8 cellular contexts compared by ENCODE assay signal in the genomic region with DNA sequence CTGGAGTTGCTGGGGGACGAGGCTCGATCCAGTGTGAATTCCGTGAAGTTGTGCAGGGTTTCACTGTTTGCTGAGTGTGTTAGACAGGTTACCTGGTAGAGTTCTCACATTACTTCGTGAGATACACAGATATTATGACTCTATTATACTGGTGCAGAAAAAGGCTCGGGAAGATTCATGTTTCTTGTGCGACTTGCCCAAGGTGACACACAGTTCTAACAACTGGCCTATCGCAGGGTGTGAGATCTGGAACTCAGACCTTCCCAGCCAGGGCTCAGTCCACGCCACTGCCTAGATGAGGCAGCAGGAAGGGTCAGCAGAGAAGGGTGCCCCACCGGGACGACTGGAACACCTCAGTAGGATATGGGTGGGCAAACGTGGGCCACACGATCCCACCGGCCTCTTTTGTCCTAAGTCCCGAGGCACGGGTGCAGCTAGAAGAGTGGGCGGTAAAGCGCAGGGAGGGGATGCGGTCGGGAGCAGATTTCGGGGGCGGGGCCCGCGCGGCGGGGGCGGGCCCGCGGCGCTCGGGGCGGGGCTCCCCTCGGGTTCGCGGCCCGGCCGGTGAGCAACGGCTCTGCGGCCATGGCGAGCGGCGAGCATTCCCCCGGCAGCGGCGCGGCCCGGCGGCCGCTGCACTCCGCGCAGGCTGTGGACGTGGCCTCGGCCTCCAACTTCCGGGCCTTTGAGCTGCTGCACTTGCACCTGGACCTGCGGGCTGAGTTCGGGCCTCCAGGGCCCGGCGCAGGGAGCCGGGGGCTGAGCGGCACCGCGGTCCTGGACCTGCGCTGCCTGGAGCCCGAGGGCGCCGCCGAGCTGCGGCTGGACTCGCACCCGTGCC. TPM values are rescaled to one million over a fixed set of nuclear protein-coding genes. Genes with fewer than 3 reads are reported as not detected.
DNase-seq lines count a peak whose midpoint lies in the region; ATAC-seq and TF ChIP-seq lines count a peak whose summit lies in the region.

A gene with protein sequence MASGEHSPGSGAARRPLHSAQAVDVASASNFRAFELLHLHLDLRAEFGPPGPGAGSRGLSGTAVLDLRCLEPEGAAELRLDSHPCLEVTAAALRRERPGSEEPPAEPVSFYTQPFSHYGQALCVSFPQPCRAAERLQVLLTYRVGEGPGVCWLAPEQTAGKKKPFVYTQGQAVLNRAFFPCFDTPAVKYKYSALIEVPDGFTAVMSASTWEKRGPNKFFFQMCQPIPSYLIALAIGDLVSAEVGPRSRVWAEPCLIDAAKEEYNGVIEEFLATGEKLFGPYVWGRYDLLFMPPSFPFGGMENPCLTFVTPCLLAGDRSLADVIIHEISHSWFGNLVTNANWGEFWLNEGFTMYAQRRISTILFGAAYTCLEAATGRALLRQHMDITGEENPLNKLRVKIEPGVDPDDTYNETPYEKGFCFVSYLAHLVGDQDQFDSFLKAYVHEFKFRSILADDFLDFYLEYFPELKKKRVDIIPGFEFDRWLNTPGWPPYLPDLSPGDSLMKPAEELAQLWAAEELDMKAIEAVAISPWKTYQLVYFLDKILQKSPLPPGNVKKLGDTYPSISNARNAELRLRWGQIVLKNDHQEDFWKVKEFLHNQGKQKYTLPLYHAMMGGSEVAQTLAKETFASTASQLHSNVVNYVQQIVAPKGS (plus strand): TSS at position 567 of the 841 bp plus-strand sequence. CDS start 19 bp downstream, at position 586.

- peak within 1 kb of the TSS; percentile 81 to 96 for H3K9ac ChIP-seq in colonic mucosa (ENCODE audit: low read depth in 2 of 2, low read length in 2 of 2)

- H3K4me1 ChIP-seq in colonic mucosa, result no peaks in the 10 kb centered on the region

- H3K36me3 ChIP-seq in colonic mucosa, result no peaks in the 10 kb centered on the region

- ATAC-seq in HG02759 (IDR thresholded peaks at IDR 0.05; ENCODE audit: unreplicated experiment) (peak; percentile 84), left lobe of liver (peak; percentile 92)

- H3K27ac ChIP-seq in colonic mucosa, result peak within 1 kb of the TSS; percentile 97

- H3K27me3 ChIP-seq in colonic mucosa, result no peaks in the 10 kb centered on the region

- peak; percentile 23 to 35 for DNase-seq in SHP77 (lab: John Stamatoyannopoulos, UW)
- DNase-seq in SHP77 treated with DMSO at 0.1 percent for 48 hours (lab: John Stamatoyannopoulos, UW), result no peak
- peak; percentile 51 for DNase-seq in NCI-H146 treated with DMSO at 0.1 percent for 48 hours (lab: John Stamatoyannopoulos, UW; ENCODE audit: unreplicated experiment)
- peak; percentile 63 to 67 for DNase-seq in activated CD4-positive, alpha-beta T cell treated with anti-CD3 and anti-CD28 coated beads for 4 hours
- DNase-seq in colonic mucosa, result peak; percentile 86
- peak; percentile 84 for DNase-seq in left lobe of liver (ENCODE audit: low spot score)
- peak; percentile 42 for DNase-seq in stimulated activated CD4-positive, alpha-beta T cell treated with anti-CD3 and anti-CD28 coated beads, Interleukin-2, amount 100 ng/mL, for 4 hours (ENCODE audit: low read depth)

- peak within 1 kb of the TSS; percentile 97 for H3K4me3 ChIP-seq in colonic mucosa

- TF ChIP-seq CTCF in colonic mucosa (IDR thresholded peaks at IDR 0.05), result no peak

- no peaks in the 10 kb centered on the region for H3K9me3 ChIP-seq in colonic mucosa

- intact Hi-C loops in colonic mucosa (cut with DNase I), result no loop called here

RNA-seq across cellular contexts. Expression of the gene that starts here (rescaled TPM):
- 100 to 1,000 TPM; 142 to 147 TPM for total RNA-seq in colonic mucosa
- total RNA-seq in left lobe of liver, result 36.3 TPM
